Comparison of ENCODE assay signal across 2 cellular contexts in genomic region chr2:159155791-159156190, GRCh38.
A peak's percentile ranks its signal among the peaks of the same experiment; 100 is the strongest.
TF ChIP-seq lines count a peak whose summit lies in the region.

No MANE protein-coding gene starts in this region.

TF ChIP-seq in liver, 16 proteins besides CTCF, POLR2A, EP300 and RAD21:
- TF ChIP-seq SP1 (IDR thresholded peaks at IDR 0.05): no peak
- TF ChIP-seq RXRA (IDR thresholded peaks at IDR 0.05): no peak
- TF ChIP-seq HNF4A (conservative IDR thresholded peaks at IDR 0.05): peak; percentile 62 to 75
- TF ChIP-seq FOXA1 (IDR thresholded peaks at IDR 0.05): no peak
- TF ChIP-seq HNF4G (IDR thresholded peaks at IDR 0.05): peak; percentile 31
- TF ChIP-seq ATF3 (IDR thresholded peaks at IDR 0.05): no peak
- TF ChIP-seq ZBTB33 (IDR thresholded peaks at IDR 0.05): no peak

TF ChIP-seq in HepG2, 621 proteins besides CTCF, POLR2A, EP300 and RAD21:
- TF ChIP-seq ZNF275 (CRISPR knock-in tag; IDR thresholded peaks at IDR 0.05; ENCODE audit: borderline replicate concordance) (no peak), KMT2B (CRISPR knock-in tag; IDR thresholded peaks at IDR 0.05) (no peak), ASH2L (IDR thresholded peaks at IDR 0.05; ENCODE audit: insufficient read length, low read depth, low read length) (no peak), ZNF329 (CRISPR knock-in tag; IDR thresholded peaks at IDR 0.05; ENCODE audit: low read depth) (no peak), NFAT5 (CRISPR knock-in tag; IDR thresholded peaks at IDR 0.05) (no peak), MIER2 (CRISPR knock-in tag; IDR thresholded peaks at IDR 0.05) (no peak), ZNF83 (CRISPR knock-in tag; IDR thresholded peaks at IDR 0.05; ENCODE audit: borderline replicate concordance) (no peak), CCAR2 (optimal IDR thresholded peaks at IDR 0.05; ENCODE audit: low read depth, low read length) (no peak)
